11 cellular contexts compared by ENCODE assay signal in genomic region chr10:77887631-77888355, GRCh38. TPM values are rescaled to one million over a fixed set of nuclear protein-coding genes. Genes with fewer than 3 reads are reported as not detected.
A peak's percentile ranks its signal among the peaks of the same experiment; 100 is the strongest.
DNase-seq lines count a peak whose midpoint lies in the region; ATAC-seq and TF ChIP-seq lines count a peak whose summit lies in the region.
"Had no signal": no experiment of that assay in that cellular context is flagged by ENCODE, and none has a peak within 500 bp of the region (broad histone marks: within the 10 kb centered on the region; RNA-seq: fewer than 3 reads in every experiment).

No MANE protein-coding gene starts in this region.

- H3K27me3 ChIP-seq in BE2C (no peaks in the 10 kb centered on the region), parathyroid adenoma (ENCODE audit: control insufficient read depth, insufficient read depth, low read length) (no peaks in the 10 kb centered on the region)

- H2AFZ ChIP-seq in parathyroid adenoma, result peak overlapping the region; percentile 2

- peaks cover 35% of the 10 kb centered on the region for H3K79me2 ChIP-seq in parathyroid adenoma

- no peaks in the 10 kb centered on the region for H3K36me3 ChIP-seq in BE2C
- H3K36me3 ChIP-seq in parathyroid adenoma (ENCODE audit: control insufficient read depth, insufficient read depth, low read length), result no peaks in the 10 kb centered on the region

- no peak overlapping the region for H3K9ac ChIP-seq in parathyroid adenoma

- peak; percentile 79 for ATAC-seq in SK-N-SH treated with all-trans-retinoic acid at 6 μM for 48 hours
- peak; percentile 29 for ATAC-seq in Right ventricle myocardium superior (ENCODE audit: poor library complexity)

- intact Hi-C loops in Right ventricle myocardium superior (cut with DNase I) (no loop called here), posterior vena cava (cut with DNase I) (loop anchor here in 1 of 2 donors (10.0 kb wide), 1 partner anchor 77 kb away; no protein-coding TSS in a partner anchor)

- DNase-seq in BE2C (no peak), Right ventricle myocardium superior (no peak), SHP77 treated with DMSO at 0.1 percent for 48 hours (lab: John Stamatoyannopoulos, UW) (no peak), posterior vena cava (ENCODE audit: low spot score) (no peak), GDM1 (lab: John Stamatoyannopoulos, UW) (no peak)
- DNase-seq in activated CD4-positive, alpha-beta T cell treated with anti-CD3 and anti-CD28 coated beads for 1 hour, result no peak
- DNase-seq: activated B cell treated with CpG ODN at 0.5 μM for 24 hours, midbrain, NCI-H226 had no signal

- H3K9me3 ChIP-seq in BE2C (no peaks in the 10 kb centered on the region), parathyroid adenoma (ENCODE audit: control insufficient read depth, low read length) (no peaks in the 10 kb centered on the region)

- peak overlapping the region; percentile 3 for H3K4me3 ChIP-seq in BE2C (ENCODE audit: low read depth, low read length)
- H3K4me3 ChIP-seq in parathyroid adenoma (ENCODE audit: low read depth, low read length), result peak overlapping the region; percentile 14

- peak overlapping the region; percentile 36 for H3K4me2 ChIP-seq in parathyroid adenoma (ENCODE audit: low read length)

- TF ChIP-seq CTCF in BE2C (IDR thresholded peaks at IDR 0.05; ENCODE audit: low read depth, low read length) (no peak), parathyroid adenoma (IDR thresholded peaks at IDR 0.05) (no peak)

- peak overlapping the region; percentile 97 for H3K27ac ChIP-seq in parathyroid adenoma

- H3K4me1 ChIP-seq in BE2C, result peaks cover 19% of the 10 kb centered on the region
- H3K4me1 ChIP-seq in parathyroid adenoma, result peaks cover 91% of the 10 kb centered on the region

TF ChIP-seq in SK-N-SH treated with all-trans-retinoic acid at 6 μM for 48 hours, 23 proteins besides CTCF, POLR2A, EP300 and RAD21:
- TF ChIP-seq BACH2 (CRISPR knock-in tag; IDR thresholded peaks at IDR 0.05; ENCODE audit: borderline replicate concordance) (no peak), TCF4 (CRISPR knock-in tag; IDR thresholded peaks at IDR 0.05; ENCODE audit: borderline replicate concordance) (0 out of 2 replicates have a peak, but pooled peaks have one; percentile 10), OSR1 (CRISPR knock-in tag; IDR thresholded peaks at IDR 0.05) (no peak)

RNA-seq across cellular contexts. Expression of gene DLG5, which starts 38.8 kb away (rescaled TPM):
- 78.4 TPM for polyA plus RNA-seq in BE2C (2012; ENCODE audit: insufficient read depth, insufficient read length, low read depth)
- total RNA-seq in Right ventricle myocardium superior (8.8 TPM), posterior vena cava (10 to 100 TPM; 34.4 to 39.9 TPM)
